Comparison of ENCODE assay signal across 21 cellular contexts in the genomic region with DNA sequence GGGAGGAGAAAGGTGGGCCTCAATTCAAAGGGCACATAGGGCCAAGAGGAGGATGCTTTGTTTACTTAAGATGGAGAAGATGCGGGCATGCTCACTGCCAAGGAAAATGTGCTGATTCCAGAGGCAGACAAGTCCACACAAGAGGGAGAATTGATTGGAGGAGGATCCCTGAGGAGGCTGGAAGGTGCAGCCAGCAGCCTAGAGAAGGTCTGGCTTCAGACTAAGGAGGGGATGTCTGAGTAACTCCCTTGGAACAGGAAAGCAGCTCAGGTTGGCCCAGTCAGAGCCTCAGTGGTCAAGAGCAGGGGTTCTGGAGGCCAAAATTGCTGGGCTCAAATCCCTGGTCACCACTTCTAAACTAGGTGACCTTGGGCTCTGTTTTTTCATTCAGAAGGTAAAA.
"Had no signal": no experiment of that assay in that cellular context is flagged by ENCODE, and none has a peak within 500 bp of the region (broad histone marks: within the 10 kb centered on the region; RNA-seq: fewer than 3 reads in every experiment).

No MANE protein-coding gene starts in this region.

- H3K4me3 ChIP-seq: K562 had no signal

- FAIRE-seq: K562 had no signal

- DNase-seq: Kasumi-1, MV-4-11, NCI-H1048, NCI-H1105, NCI-H1417, NCI-H1436 treated with DMSO at 0.1 percent for 48 hours, NCI-H1694, NCI-H187 treated with DMSO at 0.1 percent for 48 hours, NCI-H2029 treated with DMSO at 0.1 percent for 48 hours, NCI-H226, NCI-H446, NCI-H510A, NCI-H524 treated with DMSO at 0.1 percent for 48 hours, NCI-H69, NCI-H774, SHP77, SK-N-SH, SW 1271 had no signal

- H3K9me3 ChIP-seq: SK-N-SH had no signal

- H3K27ac ChIP-seq: KMS-11, RWPE1 had no signal

- ATAC-seq: K562 had no signal
